Comparison of ENCODE assay signal across 8 cellular contexts in the genomic region with DNA sequence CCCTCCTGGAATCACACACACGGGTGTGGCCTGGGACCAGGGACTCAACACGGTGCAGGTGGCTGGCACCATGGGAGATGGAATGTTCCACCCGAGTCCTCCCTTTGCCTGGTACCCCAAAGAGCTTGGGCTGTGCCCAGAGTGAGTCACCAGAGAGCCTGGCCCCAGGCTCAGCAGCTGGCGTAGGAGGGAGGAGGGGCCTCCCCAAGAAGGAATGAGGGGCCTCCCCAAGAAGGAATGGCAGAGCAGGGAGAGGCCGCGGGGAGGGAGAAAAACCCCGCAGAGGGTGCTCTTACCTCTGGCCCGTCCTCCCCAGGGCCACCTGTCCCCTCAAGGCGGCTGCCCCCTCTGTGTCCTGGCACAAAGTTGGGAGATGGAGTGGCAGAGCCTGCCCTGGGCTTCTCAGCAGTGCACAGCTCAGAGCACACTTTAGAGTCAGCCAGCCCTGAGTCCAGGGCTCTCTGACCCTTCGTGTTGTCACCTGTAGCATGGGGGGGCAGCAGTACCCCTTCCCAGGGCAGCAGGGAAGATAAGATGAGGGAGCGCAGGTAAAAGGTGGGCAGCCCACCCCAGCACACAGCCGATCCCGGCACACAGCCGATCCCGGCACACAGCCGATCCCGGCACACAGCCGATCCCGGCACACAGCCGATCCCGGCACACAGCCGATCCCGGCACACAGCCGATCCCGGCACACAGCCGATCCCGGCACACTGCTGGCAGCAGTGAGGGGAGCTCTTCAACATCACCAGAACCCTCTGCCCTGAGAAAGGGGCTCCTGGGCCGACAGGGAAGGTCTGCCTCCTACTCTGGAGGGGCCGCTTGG. TPM values are rescaled to one million over a fixed set of nuclear protein-coding genes. Genes with fewer than 3 reads are reported as not detected.
A peak's percentile ranks its signal among the peaks of the same experiment; 100 is the strongest.
DNase-seq lines count a peak whose midpoint lies in the region; ATAC-seq lines count a peak whose summit lies in the region.

No MANE protein-coding gene starts in this region.

- peak overlapping the region; percentile 99 for H3K27ac Mint-ChIP-seq in activated naive CD8-positive, alpha-beta T cell treated with anti-CD3 and anti-CD28 coated beads, Interleukin-2, amount 10 ng/mL, durations not matched to agents 7 days and 5 days

- peaks cover 6% of the 10 kb centered on the region for H3K9me3 Mint-ChIP-seq in activated naive CD8-positive, alpha-beta T cell treated with anti-CD3 and anti-CD28 coated beads, Interleukin-2, amount 10 ng/mL, durations not matched to agents 7 days and 5 days

- peaks cover 9 to 23% (median 15%) of the 10 kb centered on the region in 11 experiments; a peak in 19 of 22 replicates for H4K20me1 ChIP-seq in BLaER1 treated with 17β-estradiol and CSF1 and Interleukin-3, amounts not matched to agents 10 nM and 100 nM

- peak overlapping the region; percentile 80 to 97 (median 93) for H3K9ac ChIP-seq in BLaER1 treated with 17β-estradiol and CSF1 and Interleukin-3, amounts not matched to agents 10 nM and 100 nM

- peaks cover 12 to 22% (median 21%) of the 10 kb centered on the region in 11 experiments for H3K36me3 ChIP-seq in BLaER1 treated with 17β-estradiol and CSF1 and Interleukin-3, amounts not matched to agents 10 nM and 100 nM

- peak overlapping the region; percentile 60 to 92 (median 82) for H3K4me3 ChIP-seq in BLaER1 treated with 17β-estradiol and CSF1 and Interleukin-3, amounts not matched to agents 10 nM and 100 nM

- ATAC-seq in activated naive CD8-positive, alpha-beta T cell treated with anti-CD3 and anti-CD28 coated beads, Interleukin-2, amount 10 ng/mL, durations not matched to agents 7 days and 5 days (ENCODE audit: low read depth), result no peak
- ATAC-seq in GM18873 (IDR thresholded peaks at IDR 0.05; ENCODE audit: low FRiP score, unreplicated experiment) (no peak), HG02840 (IDR thresholded peaks at IDR 0.05; ENCODE audit: low FRiP score, unreplicated experiment) (no peak)

- peak overlapping the region; percentile 87 to 100 (median 97) for H3K4me2 ChIP-seq in BLaER1 treated with 17β-estradiol and CSF1 and Interleukin-3, amounts not matched to agents 10 nM and 100 nM

- peaks cover 33% of the 10 kb centered on the region for H3K36me3 Mint-ChIP-seq in activated naive CD8-positive, alpha-beta T cell treated with anti-CD3 and anti-CD28 coated beads, Interleukin-2, amount 10 ng/mL, durations not matched to agents 7 days and 5 days

- peaks cover 37% of the 10 kb centered on the region for H3K4me1 Mint-ChIP-seq in activated naive CD8-positive, alpha-beta T cell treated with anti-CD3 and anti-CD28 coated beads, Interleukin-2, amount 10 ng/mL, durations not matched to agents 7 days and 5 days

- H3K4me3 Mint-ChIP-seq in activated naive CD8-positive, alpha-beta T cell treated with anti-CD3 and anti-CD28 coated beads, Interleukin-2, amount 10 ng/mL, durations not matched to agents 7 days and 5 days, result peak overlapping the region; percentile 99

- H3K9me3 ChIP-seq in BLaER1 treated with 17β-estradiol and CSF1 and Interleukin-3, amounts not matched to agents 10 nM and 100 nM (replicated peaks in 1 of 11), result peaks cover 0 to 9% (median 0%) of the 10 kb centered on the region in 11 experiments; a peak in 6 of 22 replicates

- H3K4me1 ChIP-seq in BLaER1 treated with 17β-estradiol and CSF1 and Interleukin-3, amounts not matched to agents 10 nM and 100 nM, result peaks cover 39 to 76% (median 42%) of the 10 kb centered on the region in 10 experiments

- H3K27me3 Mint-ChIP-seq in activated naive CD8-positive, alpha-beta T cell treated with anti-CD3 and anti-CD28 coated beads, Interleukin-2, amount 10 ng/mL, durations not matched to agents 7 days and 5 days, result no peaks in the 10 kb centered on the region

- peak overlapping the region; percentile 81 to 99 (median 97) for H3K27ac ChIP-seq in BLaER1 treated with 17β-estradiol and CSF1 and Interleukin-3, amounts not matched to agents 10 nM and 100 nM

- peak; percentile 31 for DNase-seq in HT-29 (ENCODE audit: low spot score)
- no peak for DNase-seq in activated naive CD8-positive, alpha-beta T cell treated with anti-CD3 and anti-CD28 coated beads, Interleukin-2, amount 10 ng/mL, durations not matched to agents 7 days and 5 days
- peak; percentile 86 for DNase-seq in myocyte (ENCODE audit: low read depth)
- no peak for DNase-seq in NCI-H1930 (lab: John Stamatoyannopoulos, UW)
- DNase-seq in germinal center (ENCODE audit: low spot score), result no peak

- POLR2A ChIA-PET in activated naive CD8-positive, alpha-beta T cell treated with anti-CD3 and anti-CD28 coated beads, Interleukin-2, amount 10 ng/mL, durations not matched to agents 7 days and 5 days (lab: Charles Lee), result interaction anchor here (0.7 to 4.5 kb wide), 12 partner anchors 8 to 575 kb away, joined by 3 to 101 read pairs (median 3); partner anchors contain the start of gene NPHP4

- no peaks in the 10 kb centered on the region for H3K27me3 ChIP-seq in BLaER1 treated with 17β-estradiol and CSF1 and Interleukin-3, amounts not matched to agents 10 nM and 100 nM

RNA-seq across cellular contexts. Expression of gene KCNAB2, which starts 20.2 kb away (rescaled TPM):
- total RNA-seq in HT-29 (2014; rRNA removed; shearing (Covaris generic)), result 3.9 and 4.7 TPM in 2 replicates
- total RNA-seq in activated naive CD8-positive, alpha-beta T cell treated with anti-CD3 and anti-CD28 coated beads, Interleukin-2, amount 10 ng/mL, durations not matched to agents 7 days and 5 days, result 100 to 1,000 TPM; 290 to 307 TPM
- total RNA-seq in myocyte, result 1.2 and 1.8 TPM in 2 replicates
- 3.0 TPM for polyA plus RNA-seq in myocyte (2012)

RNA-seq across cellular contexts. Expression of gene NPHP4, which starts 33.3 kb away (rescaled TPM):
- 11.0 and 15.8 TPM in 2 replicates for total RNA-seq in HT-29 (2014; rRNA removed; shearing (Covaris generic))
- total RNA-seq in activated naive CD8-positive, alpha-beta T cell treated with anti-CD3 and anti-CD28 coated beads, Interleukin-2, amount 10 ng/mL, durations not matched to agents 7 days and 5 days, result 10 to 100 TPM; 16.4 to 17.5 TPM
- total RNA-seq in myocyte, result 2.9 and 4.4 TPM in 2 replicates
- polyA plus RNA-seq in myocyte (2012), result 7.7 TPM

Comparison
In these comparisons a context has a peak if more than half of its experiments do, and no peak if none do; other contexts are left out.
1. DNase-seq: peak in HT-29 (single experiment) and myocyte (single experiment); none in activated naive CD8-positive, alpha-beta T cell treated with anti-CD3 and anti-CD28 coated beads, Interleukin-2, amount 10 ng/mL, durations not matched to agents 7 days and 5 days (single experiment), NCI-H1930 (0 of 2) and germinal center (single experiment).
2. RNA of gene KCNAB2, which starts 20.2 kb away (total RNA-seq): 290 to 307 TPM in activated naive CD8-positive, alpha-beta T cell treated with anti-CD3 and anti-CD28 coated beads, Interleukin-2, amount 10 ng/mL, durations not matched to agents 7 days and 5 days; 3.9 to 4.7 TPM in HT-29 and 1.2 to 1.8 TPM in myocyte; every median in the first group is over 10 times any median in the second.